ENCODE assay signal across 16 cellular contexts in genomic region chr3:162295323-162295983, GRCh38.
DNase-seq lines count a peak whose midpoint lies in the region; FAIRE-seq and TF ChIP-seq lines count a peak whose summit lies in the region.
"Had no signal": no experiment of that assay in that cellular context is flagged by ENCODE, and none has a peak within 500 bp of the region (broad histone marks: within the 10 kb centered on the region; RNA-seq: fewer than 3 reads in every experiment).

No MANE protein-coding gene starts in this region.

- no peaks in the 10 kb centered on the region for H3K27me3 ChIP-seq in AG04450 (ENCODE audit: control insufficient read depth, insufficient read depth, low read length)
- no peaks in the 10 kb centered on the region for H3K27me3 ChIP-seq in mammary epithelial cell (ENCODE audit: insufficient read depth, low read length)
- H3K27me3 ChIP-seq: body of pancreas, heart right ventricle had no signal

- H3K4me3 Mint-ChIP-seq in immature natural killer cell = no peak overlapping the region
- H3K4me3 Mint-ChIP-seq: activated CD8-positive, alpha-beta memory T cell treated with anti-CD3 and anti-CD28 coated beads, Interleukin-2, amount 10 ng/mL, durations not matched to agents 7 days and 5 days; CD4-positive, CD25-positive, alpha-beta regulatory T cell; stimulated activated memory B cell treated with anti-CD40 and anti-IgM and Interleukin-4, amounts not matched to agents 10 μg/mL and 1 μg/mL and 100 μg/mL, for 72 hours had no signal

- in situ Hi-C loops in mammary epithelial cell (cut with MboI; ENCODE audit: low sequenced_read_pairs in 2 of 2) = no loop called here

- no peaks in the 10 kb centered on the region for H3K79me2 ChIP-seq in mammary epithelial cell (ENCODE audit: insufficient read depth, low read length)

- H3K9me3 ChIP-seq in AG04450 (ENCODE audit: control insufficient read depth, insufficient read depth, low read length) (peaks cover 4% of the 10 kb centered on the region; the same call in 1 of the 2 replicates), mammary epithelial cell (replicated peaks; ENCODE audit: insufficient read depth, low read length) (no peaks in the 10 kb centered on the region)
- H3K9me3 ChIP-seq: body of pancreas had no signal

- 15% methylated on average over 6 of the region's 6 CpGs for WGBS in mammary epithelial cell (ENCODE audit: low coverage, missing lambda C conversion rate)

- POLR2A ChIA-PET in AG04450 (lab: Yijun Ruan, JAX) = interaction anchor here (0.6 to 0.9 kb wide), 3 partner anchors 43 to 96 kb away, joined by 3 read pairs; no protein-coding TSS in a partner anchor

- no peaks in the 10 kb centered on the region for H3K36me3 ChIP-seq in mammary epithelial cell (ENCODE audit: insufficient read depth, low read length)
- H3K36me3 ChIP-seq: heart right ventricle had no signal

- CTCF ChIA-PET in AG04450 (lab: Charles Lee) = interaction anchor here (0.7 kb wide), 1 partner anchor 762 kb away, joined by 3 read pairs; no protein-coding TSS in a partner anchor
- CTCF ChIA-PET in mammary epithelial cell (lab: Charles Lee; ENCODE audit: low non-redundant PET) = no interaction called here

- DNase-seq in AG04450 (ENCODE audit: low read depth, low spot score) = peak; percentile 83
- peak; percentile 44 for DNase-seq in HTR-8/SVneo (ENCODE audit: insufficient read length, low spot score)
- DNase-seq in mammary epithelial cell = peak; percentile 81
- peak; percentile 94 for DNase-seq in kidney tubule cell (ENCODE audit: low spot score)
- DNase-seq in NOMO-1 treated with DMSO at 0.1 percent for 48 hours (lab: John Stamatoyannopoulos, UW; ENCODE audit: unreplicated experiment) = no peak
- no peak for DNase-seq in immature natural killer cell
- no peak for DNase-seq in NCI-H446 treated with DMSO at 0.1 percent for 48 hours (lab: John Stamatoyannopoulos, UW)
- DNase-seq in NCI-H82 (lab: John Stamatoyannopoulos, UW) = no peak
- DNase-seq: activated CD8-positive, alpha-beta memory T cell treated with anti-CD3 and anti-CD28 coated beads, Interleukin-2, amount 10 ng/mL, durations not matched to agents 7 days and 5 days; body of pancreas; CD4-positive, CD25-positive, alpha-beta regulatory T cell; heart right ventricle; NCI-H69; stimulated activated CD4-positive, alpha-beta T cell treated with anti-CD3 and anti-CD28 coated beads, Interleukin-12 subunit alpha, Interleukin-12 subunit beta, amount 100 ng/mL, for 4 hours had no signal

- H3K4me3 ChIP-seq in AG04450 (ENCODE audit: low read depth, low read length) (no peak overlapping the region), mammary epithelial cell (replicated peaks in 1 of 3; ENCODE audit: insufficient read depth in 1 of 3, low read depth in 2 of 3, low read length in 3 of 3) (no peak overlapping the region)
- H3K4me3 ChIP-seq: body of pancreas, heart right ventricle had no signal

- H2AFZ ChIP-seq in mammary epithelial cell (ENCODE audit: low read depth, low read length) = peak overlapping the region; percentile 71

- H3K4me2 ChIP-seq in mammary epithelial cell (ENCODE audit: insufficient read depth, low read depth, low read length) = peak overlapping the region; percentile 61

- peaks cover 11% of the 10 kb centered on the region for H3K4me1 ChIP-seq in mammary epithelial cell (ENCODE audit: insufficient read depth, low read length)
- H3K4me1 ChIP-seq: body of pancreas, heart right ventricle had no signal

- H3K9me3 Mint-ChIP-seq in immature natural killer cell = peaks cover 3 to 39% (median 16%) of the 10 kb centered on the region in 6 donors

- H3K27ac ChIP-seq in AG04450 (ENCODE audit: low read depth, low read length) = peak overlapping the region; percentile 87
- H3K27ac ChIP-seq in mammary epithelial cell (ENCODE audit: insufficient read depth, low read depth, low read length) = peak overlapping the region; percentile 68
- H3K27ac ChIP-seq: body of pancreas, heart right ventricle had no signal

- H3K4me1 Mint-ChIP-seq in immature natural killer cell = no peaks in the 10 kb centered on the region
- H3K4me1 Mint-ChIP-seq: activated CD8-positive, alpha-beta memory T cell treated with anti-CD3 and anti-CD28 coated beads, Interleukin-2, amount 10 ng/mL, durations not matched to agents 7 days and 5 days; CD4-positive, CD25-positive, alpha-beta regulatory T cell; stimulated activated memory B cell treated with anti-CD40 and anti-IgM and Interleukin-4, amounts not matched to agents 10 μg/mL and 1 μg/mL and 100 μg/mL, for 72 hours had no signal

- no peaks in the 10 kb centered on the region for H3K36me3 Mint-ChIP-seq in immature natural killer cell
- H3K36me3 Mint-ChIP-seq: activated CD8-positive, alpha-beta memory T cell treated with anti-CD3 and anti-CD28 coated beads, Interleukin-2, amount 10 ng/mL, durations not matched to agents 7 days and 5 days; CD4-positive, CD25-positive, alpha-beta regulatory T cell; stimulated activated memory B cell treated with anti-CD40 and anti-IgM and Interleukin-4, amounts not matched to agents 10 μg/mL and 1 μg/mL and 100 μg/mL, for 72 hours had no signal

- FAIRE-seq in HTR-8/SVneo (lab: Jason Lieb, UNC) = peak; percentile 64
- FAIRE-seq: GM12892 had no signal

- peaks cover 0 to 2% (median 0%) of the 10 kb centered on the region in 3 donors for H3K27me3 Mint-ChIP-seq in immature natural killer cell (ENCODE audit: low read depth in 3 of 3)
- H3K27me3 Mint-ChIP-seq: activated CD8-positive, alpha-beta memory T cell treated with anti-CD3 and anti-CD28 coated beads, Interleukin-2, amount 10 ng/mL, durations not matched to agents 7 days and 5 days; CD4-positive, CD25-positive, alpha-beta regulatory T cell; stimulated activated memory B cell treated with anti-CD40 and anti-IgM and Interleukin-4, amounts not matched to agents 10 μg/mL and 1 μg/mL and 100 μg/mL, for 72 hours had no signal

- TF ChIP-seq CTCF in AG04450 (IDR thresholded peaks at IDR 0.05; ENCODE audit: low read depth, low read length) (no peak), mammary epithelial cell (conservative IDR thresholded peaks at IDR 0.05 in 1 of 2, IDR thresholded peaks at IDR 0.05 in 1 of 2; ENCODE audit: extremely low read depth in 1 of 2, insufficient read depth in 1 of 2, low read depth in 1 of 2, low read length in 2 of 2) (no peak)

- BruUV-seq in mammary epithelial cell (replicated peaks; lab: Mats Ljungman, UMichigan) = no TSS peak

- no peak overlapping the region for H3K27ac Mint-ChIP-seq in immature natural killer cell
- H3K27ac Mint-ChIP-seq: activated CD8-positive, alpha-beta memory T cell treated with anti-CD3 and anti-CD28 coated beads, Interleukin-2, amount 10 ng/mL, durations not matched to agents 7 days and 5 days; CD4-positive, CD25-positive, alpha-beta regulatory T cell; stimulated activated memory B cell treated with anti-CD40 and anti-IgM and Interleukin-4, amounts not matched to agents 10 μg/mL and 1 μg/mL and 100 μg/mL, for 72 hours had no signal

- H3K9ac ChIP-seq in mammary epithelial cell (ENCODE audit: insufficient read depth, low read length) = no peak overlapping the region

- H4K20me1 ChIP-seq in mammary epithelial cell (ENCODE audit: insufficient read depth, low read length) = no peaks in the 10 kb centered on the region

- dilution Hi-C loops in mammary epithelial cell (cut with HindIII; ENCODE audit: low sequenced_read_pairs) = no loop called here

- intact Hi-C loops in mammary epithelial cell (cut with micrococcal nuclease) = no loop called here

Comparison
In these comparisons a context has a peak if more than half of its experiments do, and no peak if none do; other contexts are left out.
1. DNase-seq: peak in AG04450 (single experiment), HTR-8/SVneo (single experiment), mammary epithelial cell (single experiment) and kidney tubule cell (single experiment); none in NOMO-1 treated with DMSO at 0.1 percent for 48 hours (single experiment), immature natural killer cell (0 of 3), NCI-H446 treated with DMSO at 0.1 percent for 48 hours (single experiment) and NCI-H82 (single experiment).